26 cellular contexts compared by ENCODE assay signal in the genomic region with DNA sequence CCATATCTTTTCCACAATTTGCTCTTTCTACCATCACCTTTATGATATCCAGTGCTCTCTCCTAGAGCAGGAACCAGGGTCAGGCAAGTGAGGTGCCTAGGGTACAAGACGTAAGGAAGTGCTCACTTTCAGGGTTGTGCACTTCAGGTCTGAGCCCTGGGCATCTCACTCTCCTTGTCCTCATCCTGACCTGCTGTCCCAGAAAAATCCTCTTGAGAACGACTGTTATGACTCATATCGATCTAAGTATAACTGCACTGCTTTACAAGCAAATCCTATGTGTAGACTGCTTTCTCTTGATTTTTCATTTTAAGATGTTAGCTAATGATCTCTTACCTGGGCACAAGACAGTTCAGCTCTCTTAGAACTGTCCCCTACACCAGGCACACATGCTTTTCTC.
DNase-seq lines count a peak whose midpoint lies in the region; ATAC-seq and TF ChIP-seq lines count a peak whose summit lies in the region.
"Had no signal": no experiment of that assay in that cellular context is flagged by ENCODE, and none has a peak within 500 bp of the region (broad histone marks: within the 10 kb centered on the region; RNA-seq: fewer than 3 reads in every experiment).

No MANE protein-coding gene starts in this region.

- H3K4me3 ChIP-seq in gastrocnemius medialis, result no peak overlapping the region
- H3K4me3 ChIP-seq: BLaER1 treated with 17β-estradiol and CSF1 and Interleukin-3, amounts not matched to agents 10 nM and 100 nM; PC-9; SJSA1 had no signal

- TF ChIP-seq POLR2A in gastrocnemius medialis (IDR thresholded peaks at IDR 0.05), result no peak

- H3K36me3 ChIP-seq in gastrocnemius medialis, result no peaks in the 10 kb centered on the region
- H3K36me3 ChIP-seq: BLaER1 treated with 17β-estradiol and CSF1 and Interleukin-3, amounts not matched to agents 10 nM and 100 nM; SJSA1 had no signal

- ATAC-seq in gastrocnemius medialis (peak; percentile 36 to 45), GM18867 (IDR thresholded peaks at IDR 0.05; ENCODE audit: unreplicated experiment) (no peak)

- H3K4me1 ChIP-seq in gastrocnemius medialis, result no peaks in the 10 kb centered on the region

- no peak overlapping the region for H3K27ac ChIP-seq in gastrocnemius medialis
- H3K27ac ChIP-seq: BLaER1 treated with 17β-estradiol and CSF1 and Interleukin-3, amounts not matched to agents 10 nM and 100 nM; PC-9; SJSA1 had no signal

- TF ChIP-seq CTCF in gastrocnemius medialis (IDR thresholded peaks at IDR 0.05 in 4 of 5, conservative IDR thresholded peaks at IDR 0.05 in 1 of 5), result no peak

- intact Hi-C loops in gastrocnemius medialis (cut with DNase I; ENCODE audit: low total_unique reads), result no loop called here

- no peaks in the 10 kb centered on the region for H3K9me3 ChIP-seq in gastrocnemius medialis
- H3K9me3 ChIP-seq: SJSA1 had no signal

- in situ Hi-C loops in gastrocnemius medialis (cut with MboI; ENCODE audit: low sequenced_read_pairs in 4 of 4), result no loop called here

- DNase-seq in HCEC 1CT (peak; percentile 6), M059J (ENCODE audit: low read depth) (peak; percentile 36), fibroblast of peridontal ligament (ENCODE audit: extremely low read depth) (peak; percentile 31), gastrocnemius medialis (no peak), NCI-H2029 treated with DMSO at 0.1 percent for 48 hours (lab: John Stamatoyannopoulos, UW) (no peak), NCI-H69 (lab: John Stamatoyannopoulos, UW) (no peak), NCI-H2227 treated with DMSO at 0.1 percent for 48 hours (lab: John Stamatoyannopoulos, UW) (no peak)
- DNase-seq: AML-193; CD4-positive, alpha-beta T cell; COR-L47; DMS79; GF-D8; KBM-7; NCI-H1048; NCI-H1417; NCI-H1694; NCI-H2171 treated with DMSO at 0.1 percent for 48 hours; NCI-H446; NCI-H524 treated with DMSO at 0.1 percent for 48 hours; NCI-H82; NK-92 treated with Interleukin-12 subunit alpha and Interleukin-12 subunit beta, amount 100 ng/mL, for 24 hours; PC-9; Right ventricle myocardium superior had no signal

- H3K27me3 ChIP-seq in gastrocnemius medialis, result no peaks in the 10 kb centered on the region
- H3K27me3 ChIP-seq: BLaER1 treated with 17β-estradiol and CSF1 and Interleukin-3, amounts not matched to agents 10 nM and 100 nM had no signal

Comparison
In these comparisons a context has a peak if more than half of its experiments do, and no peak if none do; other contexts are left out.
1. DNase-seq: peak in HCEC 1CT (single experiment), M059J (single experiment) and fibroblast of peridontal ligament (single experiment); none in gastrocnemius medialis (0 of 2), NCI-H2029 treated with DMSO at 0.1 percent for 48 hours (single experiment), NCI-H69 (single experiment) and NCI-H2227 treated with DMSO at 0.1 percent for 48 hours (single experiment).